In genomic region chr6:55632953-55633352, GRCh38 we compare ENCODE assay signal across 19 cellular contexts. TPM values are rescaled to one million over a fixed set of nuclear protein-coding genes. Genes with fewer than 3 reads are reported as not detected.
"Had no signal": no experiment of that assay in that cellular context is flagged by ENCODE, and none has a peak within 500 bp of the region (broad histone marks: within the 10 kb centered on the region; RNA-seq: fewer than 3 reads in every experiment).

No MANE protein-coding gene starts in this region.

- DNase-seq: activated CD4-positive, alpha-beta T cell treated with anti-CD3 and anti-CD28 coated beads, Interleukin-2, amount 10 ng/mL, durations not matched to agents 24 days and 14 days; activated CD4-positive, CD25-positive, alpha-beta regulatory T cell; activated gamma-delta T cell treated with Interleukin-2 at 50 U/mL for 16 hours; amygdala; brain microvascular endothelial cell; cerebellar nuclear complex; endodermal cell; erythroblast; hypothalamus; nucleus accumbens; right cardiac atrium; small intestine; stimulated activated CD4-positive, alpha-beta T cell treated with anti-CD3 and anti-CD28 coated beads, Interleukin-4, amount 100 ng/mL, for 24 hours; stimulated activated naive CD4-positive, alpha-beta T cell; substantia nigra; uterus had no signal

- H3K27me3 ChIP-seq: brain microvascular endothelial cell, tibial nerve, uterus had no signal

- H3K27ac ChIP-seq: brain microvascular endothelial cell, tibial nerve, uterus had no signal

- H3K4me3 ChIP-seq: tibial nerve, uterus had no signal

- H3K9me3 ChIP-seq: tibial nerve, uterus had no signal

- H3K4me1 ChIP-seq: tibial nerve, uterus had no signal

- ATAC-seq: right cardiac atrium had no signal

- H3K36me3 ChIP-seq: brain microvascular endothelial cell, tibial nerve, uterus had no signal

RNA-seq across cellular contexts. Expression of gene HMGCLL1, which starts 54.0 kb away (rescaled TPM):
- total RNA-seq: activated CD4-positive, alpha-beta T cell treated with anti-CD3 and anti-CD28 coated beads, Interleukin-2, amount 10 ng/mL, durations not matched to agents 24 days and 14 days; dermis microvascular lymphatic vessel endothelial cell; T-helper 2 cell treated with Interferon-gamma antibody and Interleukin-4, amounts not matched to agents 100 ng/mL and 5 ng/mL, for 36 hours had no signal
